1 cellular context compared by ENCODE assay signal in genomic region chr2:163665817-163666216, GRCh38.
TF ChIP-seq lines count a peak whose summit lies in the region.

No MANE protein-coding gene starts in this region.

TF ChIP-seq in HepG2, 621 proteins besides CTCF, POLR2A, EP300 and RAD21 (continued from another document and continues in another):
- TF ChIP-seq HOMEZ (CRISPR knock-in tag; IDR thresholded peaks at IDR 0.05; ENCODE audit: low read depth) (peak; percentile 90; the same call in 1 of the 2 replicates), KDM6A (CRISPR knock-in tag; IDR thresholded peaks at IDR 0.05; ENCODE audit: low read depth) (0 out of 2 replicates have a peak, but pooled peaks have one; percentile 32), ZFP62 (CRISPR knock-in tag; IDR thresholded peaks at IDR 0.05) (no peak), SAFB2 (CRISPR knock-in tag; IDR thresholded peaks at IDR 0.05; ENCODE audit: borderline replicate concordance, low read depth) (no peak), HDAC2 (CRISPR knock-in tag; IDR thresholded peaks at IDR 0.05) (0 out of 2 replicates have a peak, but pooled peaks have one; percentile 26), NFE2L2 (IDR thresholded peaks at IDR 0.05; ENCODE audit: low read length) (peak; percentile 38; the same call in 1 of the 2 replicates), PPARG (CRISPR knock-in tag; conservative IDR thresholded peaks at IDR 0.05) (0 out of 2 replicates have a peak, but pooled peaks have one; percentile 21), THYN1 (CRISPR knock-in tag; IDR thresholded peaks at IDR 0.05; ENCODE audit: borderline replicate concordance, low read depth) (no peak), MAFF (IDR thresholded peaks at IDR 0.05; ENCODE audit: low read depth, low read length) (peak; percentile 61), EHMT2 (IDR thresholded peaks at IDR 0.05; ENCODE audit: borderline replicate concordance, low read depth, low read length) (0 out of 2 replicates have a peak, but pooled peaks have one; percentile 30), NCOA2 (CRISPR knock-in tag; IDR thresholded peaks at IDR 0.05) (0 out of 2 replicates have a peak, but pooled peaks have one; percentile 41), FOSL2 (CRISPR knock-in tag; IDR thresholded peaks at IDR 0.05) (peak; percentile 72), ZNF652 (CRISPR knock-in tag; IDR thresholded peaks at IDR 0.05; ENCODE audit: borderline replicate concordance, low read depth) (peak; percentile 40; the same call in 1 of the 2 replicates), KAT8 (CRISPR knock-in tag; IDR thresholded peaks at IDR 0.05) (peak; percentile 44; the same call in 1 of the 2 replicates), ZNF331 (CRISPR knock-in tag; IDR thresholded peaks at IDR 0.05) (0 out of 2 replicates have a peak, but pooled peaks have one; percentile 27), ZBTB46 (CRISPR knock-in tag; IDR thresholded peaks at IDR 0.05; ENCODE audit: borderline replicate concordance) (no peak), RBM39 (IDR thresholded peaks at IDR 0.05; ENCODE audit: low read depth, low read length, poor library complexity, severe bottlenecking) (no peak), GATAD2A (CRISPR knock-in tag; IDR thresholded peaks at IDR 0.05) (peak; percentile 75), ZNF605 (CRISPR knock-in tag; IDR thresholded peaks at IDR 0.05) (no peak), ZNF768 (CRISPR knock-in tag; IDR thresholded peaks at IDR 0.05) (no peak), NFIC (IDR thresholded peaks at IDR 0.05; ENCODE audit: low read length) (peak; percentile 54; the same call in 1 of the 2 replicates), ZSCAN25 (CRISPR knock-in tag; IDR thresholded peaks at IDR 0.05) (no peak), RXRB (CRISPR knock-in tag; IDR thresholded peaks at IDR 0.05; ENCODE audit: borderline replicate concordance) (0 out of 2 replicates have a peak, but pooled peaks have one; percentile 33), ZNF205 (CRISPR knock-in tag; IDR thresholded peaks at IDR 0.05) (no peak), ZBTB20 (CRISPR knock-in tag; IDR thresholded peaks at IDR 0.05; ENCODE audit: borderline replicate concordance, low read depth) (peak; percentile 72; the same call in 1 of the 2 replicates), XRCC5 (optimal IDR thresholded peaks at IDR 0.05; ENCODE audit: low read length) (no peak), HMG20A (CRISPR knock-in tag; IDR thresholded peaks at IDR 0.05; ENCODE audit: borderline replicate concordance) (peak; percentile 75; the same call in 1 of the 2 replicates), TFAP4 (IDR thresholded peaks at IDR 0.05; ENCODE audit: borderline replicate concordance, low read depth) (no peak), FOXA3 (CRISPR knock-in tag; IDR thresholded peaks at IDR 0.05) (peak; percentile 60), MED1 (CRISPR knock-in tag; IDR thresholded peaks at IDR 0.05) (peak; percentile 17; the same call in 1 of the 2 replicates), MAFK (conservative IDR thresholded peaks at IDR 0.05 in 1 of 2, IDR thresholded peaks at IDR 0.05 in 1 of 2; ENCODE audit: low read length in 2 of 2) (peak; percentile 61 to 62; a peak in 3 of 4 replicates), SOX13 (IDR thresholded peaks at IDR 0.05) (no peak), SOX13 (CRISPR knock-in tag; conservative IDR thresholded peaks at IDR 0.05 in 1 of 2, IDR thresholded peaks at IDR 0.05 in 1 of 2) (0 out of 4 replicates have a peak, but pooled peaks of 1 of the 2 experiments have one; percentile 28), FOXK1 (CRISPR knock-in tag; IDR thresholded peaks at IDR 0.05; ENCODE audit: borderline replicate concordance, low read depth) (peak; percentile 20; the same call in 1 of the 2 replicates), CEBPG (CRISPR knock-in tag; IDR thresholded peaks at IDR 0.05) (peak; percentile 21; the same call in 1 of the 2 replicates)
- TF ChIP-seq, protein P1, sequence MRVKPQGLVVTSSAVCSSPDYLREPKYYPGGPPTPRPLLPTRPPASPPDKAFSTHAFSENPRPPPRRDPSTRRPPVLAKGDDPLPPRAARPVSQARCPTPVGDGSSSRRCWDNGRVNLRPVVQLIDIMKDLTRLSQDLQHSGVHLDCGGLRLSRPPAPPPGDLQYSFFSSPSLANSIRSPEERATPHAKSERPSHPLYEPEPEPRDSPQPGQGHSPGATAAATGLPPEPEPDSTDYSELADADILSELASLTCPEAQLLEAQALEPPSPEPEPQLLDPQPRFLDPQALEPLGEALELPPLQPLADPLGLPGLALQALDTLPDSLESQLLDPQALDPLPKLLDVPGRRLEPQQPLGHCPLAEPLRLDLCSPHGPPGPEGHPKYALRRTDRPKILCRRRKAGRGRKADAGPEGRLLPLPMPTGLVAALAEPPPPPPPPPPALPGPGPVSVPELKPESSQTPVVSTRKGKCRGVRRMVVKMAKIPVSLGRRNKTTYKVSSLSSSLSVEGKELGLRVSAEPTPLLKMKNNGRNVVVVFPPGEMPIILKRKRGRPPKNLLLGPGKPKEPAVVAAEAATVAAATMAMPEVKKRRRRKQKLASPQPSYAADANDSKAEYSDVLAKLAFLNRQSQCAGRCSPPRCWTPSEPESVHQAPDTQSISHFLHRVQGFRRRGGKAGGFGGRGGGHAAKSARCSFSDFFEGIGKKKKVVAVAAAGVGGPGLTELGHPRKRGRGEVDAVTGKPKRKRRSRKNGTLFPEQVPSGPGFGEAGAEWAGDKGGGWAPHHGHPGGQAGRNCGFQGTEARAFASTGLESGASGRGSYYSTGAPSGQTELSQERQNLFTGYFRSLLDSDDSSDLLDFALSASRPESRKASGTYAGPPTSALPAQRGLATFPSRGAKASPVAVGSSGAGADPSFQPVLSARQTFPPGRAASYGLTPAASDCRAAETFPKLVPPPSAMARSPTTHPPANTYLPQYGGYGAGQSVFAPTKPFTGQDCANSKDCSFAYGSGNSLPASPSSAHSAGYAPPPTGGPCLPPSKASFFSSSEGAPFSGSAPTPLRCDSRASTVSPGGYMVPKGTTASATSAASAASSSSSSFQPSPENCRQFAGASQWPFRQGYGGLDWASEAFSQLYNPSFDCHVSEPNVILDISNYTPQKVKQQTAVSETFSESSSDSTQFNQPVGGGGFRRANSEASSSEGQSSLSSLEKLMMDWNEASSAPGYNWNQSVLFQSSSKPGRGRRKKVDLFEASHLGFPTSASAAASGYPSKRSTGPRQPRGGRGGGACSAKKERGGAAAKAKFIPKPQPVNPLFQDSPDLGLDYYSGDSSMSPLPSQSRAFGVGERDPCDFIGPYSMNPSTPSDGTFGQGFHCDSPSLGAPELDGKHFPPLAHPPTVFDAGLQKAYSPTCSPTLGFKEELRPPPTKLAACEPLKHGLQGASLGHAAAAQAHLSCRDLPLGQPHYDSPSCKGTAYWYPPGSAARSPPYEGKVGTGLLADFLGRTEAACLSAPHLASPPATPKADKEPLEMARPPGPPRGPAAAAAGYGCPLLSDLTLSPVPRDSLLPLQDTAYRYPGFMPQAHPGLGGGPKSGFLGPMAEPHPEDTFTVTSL (CRISPR knock-in tag; IDR thresholded peaks at IDR 0.05; ENCODE audit: borderline replicate concordance): peak; percentile 22; the same call in 1 of the 2 replicates
- TF ChIP-seq, protein P2, sequence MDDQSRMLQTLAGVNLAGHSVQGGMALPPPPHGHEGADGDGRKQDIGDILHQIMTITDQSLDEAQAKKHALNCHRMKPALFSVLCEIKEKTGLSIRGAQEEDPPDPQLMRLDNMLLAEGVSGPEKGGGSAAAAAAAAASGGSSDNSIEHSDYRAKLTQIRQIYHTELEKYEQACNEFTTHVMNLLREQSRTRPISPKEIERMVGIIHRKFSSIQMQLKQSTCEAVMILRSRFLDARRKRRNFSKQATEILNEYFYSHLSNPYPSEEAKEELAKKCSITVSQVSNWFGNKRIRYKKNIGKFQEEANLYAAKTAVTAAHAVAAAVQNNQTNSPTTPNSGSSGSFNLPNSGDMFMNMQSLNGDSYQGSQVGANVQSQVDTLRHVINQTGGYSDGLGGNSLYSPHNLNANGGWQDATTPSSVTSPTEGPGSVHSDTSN (CRISPR knock-in tag; IDR thresholded peaks at IDR 0.05; ENCODE audit: borderline replicate concordance): no peak
- TF ChIP-seq, protein P3, sequence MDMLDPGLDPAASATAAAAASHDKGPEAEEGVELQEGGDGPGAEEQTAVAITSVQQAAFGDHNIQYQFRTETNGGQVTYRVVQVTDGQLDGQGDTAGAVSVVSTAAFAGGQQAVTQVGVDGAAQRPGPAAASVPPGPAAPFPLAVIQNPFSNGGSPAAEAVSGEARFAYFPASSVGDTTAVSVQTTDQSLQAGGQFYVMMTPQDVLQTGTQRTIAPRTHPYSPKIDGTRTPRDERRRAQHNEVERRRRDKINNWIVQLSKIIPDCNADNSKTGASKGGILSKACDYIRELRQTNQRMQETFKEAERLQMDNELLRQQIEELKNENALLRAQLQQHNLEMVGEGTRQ (IDR thresholded peaks at IDR 0.05; ENCODE audit: low read depth, low read length): peak; percentile 48; the same call in 1 of the 2 replicates
- TF ChIP-seq, protein P3 (CRISPR knock-in tag; IDR thresholded peaks at IDR 0.05; ENCODE audit: borderline replicate concordance): peak; percentile 68; the same call in 1 of the 2 replicates
- TF ChIP-seq, protein P4, sequence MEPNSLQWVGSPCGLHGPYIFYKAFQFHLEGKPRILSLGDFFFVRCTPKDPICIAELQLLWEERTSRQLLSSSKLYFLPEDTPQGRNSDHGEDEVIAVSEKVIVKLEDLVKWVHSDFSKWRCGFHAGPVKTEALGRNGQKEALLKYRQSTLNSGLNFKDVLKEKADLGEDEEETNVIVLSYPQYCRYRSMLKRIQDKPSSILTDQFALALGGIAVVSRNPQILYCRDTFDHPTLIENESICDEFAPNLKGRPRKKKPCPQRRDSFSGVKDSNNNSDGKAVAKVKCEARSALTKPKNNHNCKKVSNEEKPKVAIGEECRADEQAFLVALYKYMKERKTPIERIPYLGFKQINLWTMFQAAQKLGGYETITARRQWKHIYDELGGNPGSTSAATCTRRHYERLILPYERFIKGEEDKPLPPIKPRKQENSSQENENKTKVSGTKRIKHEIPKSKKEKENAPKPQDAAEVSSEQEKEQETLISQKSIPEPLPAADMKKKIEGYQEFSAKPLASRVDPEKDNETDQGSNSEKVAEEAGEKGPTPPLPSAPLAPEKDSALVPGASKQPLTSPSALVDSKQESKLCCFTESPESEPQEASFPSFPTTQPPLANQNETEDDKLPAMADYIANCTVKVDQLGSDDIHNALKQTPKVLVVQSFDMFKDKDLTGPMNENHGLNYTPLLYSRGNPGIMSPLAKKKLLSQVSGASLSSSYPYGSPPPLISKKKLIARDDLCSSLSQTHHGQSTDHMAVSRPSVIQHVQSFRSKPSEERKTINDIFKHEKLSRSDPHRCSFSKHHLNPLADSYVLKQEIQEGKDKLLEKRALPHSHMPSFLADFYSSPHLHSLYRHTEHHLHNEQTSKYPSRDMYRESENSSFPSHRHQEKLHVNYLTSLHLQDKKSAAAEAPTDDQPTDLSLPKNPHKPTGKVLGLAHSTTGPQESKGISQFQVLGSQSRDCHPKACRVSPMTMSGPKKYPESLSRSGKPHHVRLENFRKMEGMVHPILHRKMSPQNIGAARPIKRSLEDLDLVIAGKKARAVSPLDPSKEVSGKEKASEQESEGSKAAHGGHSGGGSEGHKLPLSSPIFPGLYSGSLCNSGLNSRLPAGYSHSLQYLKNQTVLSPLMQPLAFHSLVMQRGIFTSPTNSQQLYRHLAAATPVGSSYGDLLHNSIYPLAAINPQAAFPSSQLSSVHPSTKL (CRISPR knock-in tag; IDR thresholded peaks at IDR 0.05): peak; percentile 79
- TF ChIP-seq, protein P5, sequence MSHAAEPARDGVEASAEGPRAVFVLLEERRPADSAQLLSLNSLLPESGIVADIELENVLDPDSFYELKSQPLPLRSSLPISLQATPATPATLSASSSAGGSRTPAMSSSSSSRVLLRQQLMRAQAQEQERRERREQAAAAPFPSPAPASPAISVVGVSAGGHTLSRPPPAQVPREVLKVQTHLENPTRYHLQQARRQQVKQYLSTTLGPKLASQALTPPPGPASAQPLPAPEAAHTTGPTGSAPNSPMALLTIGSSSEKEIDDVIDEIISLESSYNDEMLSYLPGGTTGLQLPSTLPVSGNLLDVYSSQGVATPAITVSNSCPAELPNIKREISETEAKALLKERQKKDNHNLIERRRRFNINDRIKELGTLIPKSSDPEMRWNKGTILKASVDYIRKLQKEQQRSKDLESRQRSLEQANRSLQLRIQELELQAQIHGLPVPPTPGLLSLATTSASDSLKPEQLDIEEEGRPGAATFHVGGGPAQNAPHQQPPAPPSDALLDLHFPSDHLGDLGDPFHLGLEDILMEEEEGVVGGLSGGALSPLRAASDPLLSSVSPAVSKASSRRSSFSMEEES (CRISPR knock-in tag; IDR thresholded peaks at IDR 0.05): peak; percentile 76
